8 cellular contexts compared by ENCODE assay signal in genomic region chr1:192474080-192474683, GRCh38.
A peak's percentile ranks its signal among the peaks of the same experiment; 100 is the strongest.
DNase-seq lines count a peak whose midpoint lies in the region; ATAC-seq, FAIRE-seq and TF ChIP-seq lines count a peak whose summit lies in the region.

No MANE protein-coding gene starts in this region.

- no peaks in the 10 kb centered on the region for H3K4me1 Mint-ChIP-seq in naive B cell
- H3K4me1 Mint-ChIP-seq in activated naive CD8-positive, alpha-beta T cell treated with anti-CD3 and anti-CD28 coated beads, Interleukin-2, amount 50 U/mL, for 24 hours, result no peaks in the 10 kb centered on the region

- H3K9ac ChIP-seq in colonic mucosa (ENCODE audit: low read depth in 2 of 2, low read length in 2 of 2), result no peak overlapping the region

- H3K27me3 Mint-ChIP-seq in naive B cell, result peaks cover 28 to 35% (median 32%) of the 10 kb centered on the region in 3 donors
- peaks cover 13% of the 10 kb centered on the region for H3K27me3 Mint-ChIP-seq in activated naive CD8-positive, alpha-beta T cell treated with anti-CD3 and anti-CD28 coated beads, Interleukin-2, amount 50 U/mL, for 24 hours

- ATAC-seq in naive B cell (ENCODE audit: low read depth in 2 of 2) (peak in 1 of 2 donors; percentile 18), GM18870 (IDR thresholded peaks at IDR 0.05; ENCODE audit: unreplicated experiment) (no peak)
- ATAC-seq in activated naive CD8-positive, alpha-beta T cell treated with anti-CD3 and anti-CD28 coated beads, Interleukin-2, amount 50 U/mL, for 24 hours, result no peak

- no peak overlapping the region for H3K27ac Mint-ChIP-seq in naive B cell
- no peak overlapping the region for H3K27ac Mint-ChIP-seq in activated naive CD8-positive, alpha-beta T cell treated with anti-CD3 and anti-CD28 coated beads, Interleukin-2, amount 50 U/mL, for 24 hours

- H3K4me1 ChIP-seq in colonic mucosa, result no peaks in the 10 kb centered on the region

- peak; percentile 93 for FAIRE-seq in GM19239 (lab: Jason Lieb, UNC)

- H3K27me3 ChIP-seq in colonic mucosa, result no peaks in the 10 kb centered on the region

- no peak overlapping the region for H3K27ac ChIP-seq in colonic mucosa

- no peaks in the 10 kb centered on the region for H3K9me3 ChIP-seq in colonic mucosa

- no peak overlapping the region for H3K4me3 ChIP-seq in colonic mucosa

- DNase-seq in Ammon's horn (ENCODE audit: low spot score) (peak; percentile 20), GM19239 (ENCODE audit: insufficient read length, low spot score) (peak; percentile 19), NCI-H82 treated with DMSO at 0.1 percent for 48 hours (lab: John Stamatoyannopoulos, UW; ENCODE audit: unreplicated experiment) (peak; percentile 17), colonic mucosa (no peak), naive B cell (peak; percentile 34), T-helper 9 cell (no peak)
- no peak for DNase-seq in activated naive CD8-positive, alpha-beta T cell treated with anti-CD3 and anti-CD28 coated beads, Interleukin-2, amount 50 U/mL, for 24 hours

- no peaks in the 10 kb centered on the region for H3K36me3 ChIP-seq in colonic mucosa

- TF ChIP-seq CTCF in colonic mucosa (IDR thresholded peaks at IDR 0.05), result peak; percentile 52

- H3K9me3 Mint-ChIP-seq in naive B cell, result no peaks in the 10 kb centered on the region
- H3K9me3 Mint-ChIP-seq in activated naive CD8-positive, alpha-beta T cell treated with anti-CD3 and anti-CD28 coated beads, Interleukin-2, amount 50 U/mL, for 24 hours, result no peaks in the 10 kb centered on the region

- intact Hi-C loops in colonic mucosa (cut with DNase I), result loop anchor here (10.0 kb wide), 2 partner anchors 331 to 541 kb away; partner anchors contain the start of gene RGS2

- H3K4me3 Mint-ChIP-seq in naive B cell, result no peak overlapping the region
- H3K4me3 Mint-ChIP-seq in activated naive CD8-positive, alpha-beta T cell treated with anti-CD3 and anti-CD28 coated beads, Interleukin-2, amount 50 U/mL, for 24 hours, result no peak overlapping the region

- no peaks in the 10 kb centered on the region for H3K36me3 Mint-ChIP-seq in naive B cell
- no peaks in the 10 kb centered on the region for H3K36me3 Mint-ChIP-seq in activated naive CD8-positive, alpha-beta T cell treated with anti-CD3 and anti-CD28 coated beads, Interleukin-2, amount 50 U/mL, for 24 hours (ENCODE audit: low read depth)

Comparison
In these comparisons a context has a peak if more than half of its experiments do, and no peak if none do; other contexts are left out.
1. DNase-seq: peak in Ammon's horn (single experiment), GM19239 (single experiment), NCI-H82 treated with DMSO at 0.1 percent for 48 hours (single experiment) and naive B cell (single experiment); none in colonic mucosa (single experiment), activated naive CD8-positive, alpha-beta T cell treated with anti-CD3 and anti-CD28 coated beads, Interleukin-2, amount 50 U/mL, for 24 hours (single experiment) and T-helper 9 cell (single experiment).